8 cellular contexts compared by ENCODE assay signal in the genomic region with DNA sequence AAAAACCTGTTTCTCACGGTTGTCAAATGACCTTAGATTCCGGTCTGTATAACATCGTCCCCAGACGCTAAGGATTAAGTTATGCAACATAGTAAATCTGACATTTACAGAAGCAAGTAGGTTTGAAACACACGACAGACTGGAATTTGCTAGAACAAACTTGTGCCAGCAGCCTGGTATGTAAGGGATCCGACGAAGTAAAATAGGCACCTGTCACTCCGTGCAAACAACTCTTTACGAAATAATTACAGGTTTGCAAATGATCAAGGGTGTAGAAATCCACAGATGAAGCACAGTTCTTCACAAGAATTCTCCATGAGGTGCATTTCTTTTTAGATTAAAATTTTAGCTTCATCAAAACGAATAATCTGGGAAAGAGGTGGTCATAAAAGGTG. TPM values are rescaled to one million over a fixed set of nuclear protein-coding genes. Genes with fewer than 3 reads are reported as not detected.
DNase-seq lines count a peak whose midpoint lies in the region; ATAC-seq, FAIRE-seq and TF ChIP-seq lines count a peak whose summit lies in the region.

No MANE protein-coding gene starts in this region.

- FAIRE-seq in GM12891 (lab: Jason Lieb, UNC): peak; percentile 56

- H3K9me3 ChIP-seq in Karpas-422 (ENCODE audit: low read length) (no peaks in the 10 kb centered on the region), adrenal gland (replicated peaks in 1 of 3) (no peaks in the 10 kb centered on the region)

- 0 to 3% (median 1%) methylated on average over 10 of the region's 10 CpGs for WGBS in adrenal gland, 4 donors

- peak overlapping the region; percentile 80 for H3K4me3 ChIP-seq in Karpas-422 (ENCODE audit: low read length)
- peak overlapping the region; percentile 27 to 85 (median 64) for H3K4me3 ChIP-seq in adrenal gland

- intact Hi-C loops in adrenal gland (cut with DNase I): no loop called here

- peak overlapping the region; percentile 85 for H2AFZ ChIP-seq in Karpas-422 (ENCODE audit: low read length)

- H3K36me3 Mint-ChIP-seq in stimulated activated memory B cell treated with anti-CD40 and anti-IgM and Interleukin-4, amounts not matched to agents 10 μg/mL and 1 μg/mL and 100 μg/mL, for 72 hours: peaks cover 15% of the 10 kb centered on the region

- H3K36me3 ChIP-seq in Karpas-422 (ENCODE audit: insufficient read depth, low read length) (no peaks in the 10 kb centered on the region), adrenal gland (replicated peaks in 1 of 2) (no peaks in the 10 kb centered on the region)

- H3K4me1 ChIP-seq in Karpas-422 (ENCODE audit: low read length) (peaks cover 26% of the 10 kb centered on the region), adrenal gland (replicated peaks in 1 of 2) (peaks cover 5 to 24% of the 10 kb centered on the region in 2 donors)

- no peak overlapping the region for H3K27ac ChIP-seq in Karpas-422 (ENCODE audit: low read length)
- H3K27ac ChIP-seq in adrenal gland: peak overlapping the region in 4 of 5 donors; percentile 19 to 81 (median 70)

- TF ChIP-seq CTCF in adrenal gland (IDR thresholded peaks at IDR 0.05): no peak

- H3K27me3 Mint-ChIP-seq in stimulated activated memory B cell treated with anti-CD40 and anti-IgM and Interleukin-4, amounts not matched to agents 10 μg/mL and 1 μg/mL and 100 μg/mL, for 72 hours: no peaks in the 10 kb centered on the region

- ATAC-seq in GM21737 (IDR thresholded peaks at IDR 0.05; ENCODE audit: unreplicated experiment): peak; percentile 10
- ATAC-seq in stimulated activated memory B cell treated with anti-CD40 and anti-IgM and Interleukin-4, amounts not matched to agents 10 μg/mL and 1 μg/mL and 100 μg/mL, for 72 hours: no peak

- H3K9ac ChIP-seq in Karpas-422 (ENCODE audit: low read length): peak overlapping the region; percentile 73

- H3K4me1 Mint-ChIP-seq in stimulated activated memory B cell treated with anti-CD40 and anti-IgM and Interleukin-4, amounts not matched to agents 10 μg/mL and 1 μg/mL and 100 μg/mL, for 72 hours: peaks cover 40% of the 10 kb centered on the region

- peak overlapping the region; percentile 92 for H3K4me3 Mint-ChIP-seq in stimulated activated memory B cell treated with anti-CD40 and anti-IgM and Interleukin-4, amounts not matched to agents 10 μg/mL and 1 μg/mL and 100 μg/mL, for 72 hours

- no peaks in the 10 kb centered on the region for H4K20me1 ChIP-seq in Karpas-422 (ENCODE audit: insufficient read depth, low read depth, low read length)

- TF ChIP-seq POLR2A in GM12891 (IDR thresholded peaks at IDR 0.05; ENCODE audit: low read depth, low read length) (no peak), adrenal gland (IDR thresholded peaks at IDR 0.05) (no peak)

- H3K9me3 Mint-ChIP-seq in stimulated activated memory B cell treated with anti-CD40 and anti-IgM and Interleukin-4, amounts not matched to agents 10 μg/mL and 1 μg/mL and 100 μg/mL, for 72 hours: no peaks in the 10 kb centered on the region

- H3K27me3 ChIP-seq in Karpas-422 (ENCODE audit: low read length) (no peaks in the 10 kb centered on the region), adrenal gland (no peaks in the 10 kb centered on the region)

- DNase-seq in GM12891 (ENCODE audit: insufficient read length, low spot score) (no peak), Karpas-422 (peak; percentile 62), adrenal gland (peak in 2 of 7 donors; percentile 25 to 28), iris pigment epithelial cell (ENCODE audit: low read depth) (peak; percentile 26), epidermal melanocyte (ENCODE audit: insufficient read length, low spot score) (no peak), T1000 (lab: John Stamatoyannopoulos, UW) (no peak)

- no peaks in the 10 kb centered on the region for H3K9me2 ChIP-seq in Karpas-422 (replicated peaks; ENCODE audit: insufficient read depth, low read length)

- peak overlapping the region; percentile 91 for H3K27ac Mint-ChIP-seq in stimulated activated memory B cell treated with anti-CD40 and anti-IgM and Interleukin-4, amounts not matched to agents 10 μg/mL and 1 μg/mL and 100 μg/mL, for 72 hours

- peak overlapping the region; percentile 96 for H3K4me2 ChIP-seq in Karpas-422 (ENCODE audit: low read depth, low read length, poor library complexity, severe bottlenecking)

- peaks cover 38% of the 10 kb centered on the region for H3K79me2 ChIP-seq in Karpas-422 (ENCODE audit: low read length)

TF ChIP-seq in GM12891, 5 proteins besides CTCF, POLR2A, EP300 and RAD21:
- TF ChIP-seq POLR2AphosphoS5 (IDR thresholded peaks at IDR 0.05; ENCODE audit: low read depth, low read length) (no peak), TAF1 (IDR thresholded peaks at IDR 0.05; ENCODE audit: low read depth, low read length) (no peak), POU2F2 (IDR thresholded peaks at IDR 0.05; ENCODE audit: low read depth, low read length) (no peak), SPI1 (IDR thresholded peaks at IDR 0.05; ENCODE audit: low read depth, low read length) (no peak), PAX5 (IDR thresholded peaks at IDR 0.05; ENCODE audit: insufficient read depth, low read length, severe bottlenecking) (no peak)
TF ChIP-seq in GM12891: peak in this region for 0.

RNA-seq across cellular contexts. Expression of a gene that starts 0.5 kb away (rescaled TPM):
- polyA plus RNA-seq in GM12891 (2012; ENCODE audit: low read depth, missing spikeins): 11.5 TPM
- total RNA-seq in Karpas-422 (2014; rRNA removed; shearing (Covaris generic); ENCODE audit: low replicate concordance): 12.6 and 25.0 TPM in 2 replicates
- total RNA-seq in adrenal gland: 10 to 100 TPM; 38.2 to 95.0 (median 67.7) TPM
- 100 to 1,000 TPM; 151 to 204 (median 177) TPM for polyA plus RNA-seq in adrenal gland

Comparison
In these comparisons a context has a peak if more than half of its experiments do, and no peak if none do; other contexts are left out.
1. DNase-seq: peak in Karpas-422 (single experiment) and iris pigment epithelial cell (single experiment); none in GM12891 (single experiment), epidermal melanocyte (single experiment) and T1000 (single experiment).